ENCODE assay signal across 1 cellular context in genomic region chr6:87907521-87907920, GRCh38.
A peak's percentile ranks its signal among the peaks of the same experiment; 100 is the strongest.
TF ChIP-seq lines count a peak whose summit lies in the region.

No MANE protein-coding gene starts in this region.

TF ChIP-seq in GM12878, 131 proteins besides CTCF, POLR2A, EP300 and RAD21 (continued from another document and continues in another):
- TF ChIP-seq CUX1 (IDR thresholded peaks at IDR 0.05; ENCODE audit: insufficient replicate concordance, low read depth, low read length): no peak
- no peak for TF ChIP-seq SIN3A (IDR thresholded peaks at IDR 0.05; ENCODE audit: low read depth, low read length)
- TF ChIP-seq CBX5 (IDR thresholded peaks at IDR 0.05; ENCODE audit: low read depth): no peak
- no peak for TF ChIP-seq SMAD1 (IDR thresholded peaks at IDR 0.05; ENCODE audit: low read depth, partially characterized antibody)
- no peak for TF ChIP-seq SP1 (IDR thresholded peaks at IDR 0.05; ENCODE audit: low read depth, low read length)
- TF ChIP-seq HSF1 (IDR thresholded peaks at IDR 0.05; ENCODE audit: low read depth, low read length): no peak
- TF ChIP-seq IKZF1 (conservative IDR thresholded peaks at IDR 0.05): peak; percentile 84
- TF ChIP-seq ZNF217 (IDR thresholded peaks at IDR 0.05): no peak
- TF ChIP-seq RB1 (IDR thresholded peaks at IDR 0.05; ENCODE audit: borderline replicate concordance): no peak
- no peak for TF ChIP-seq SIX5 (IDR thresholded peaks at IDR 0.05; ENCODE audit: low read depth, low read length, severe bottlenecking)
- peak; percentile 89 for TF ChIP-seq NFIC (IDR thresholded peaks at IDR 0.05; ENCODE audit: low read depth, low read length)
- TF ChIP-seq ASH2L (IDR thresholded peaks at IDR 0.05; ENCODE audit: borderline replicate concordance, low read depth): no peak
- peak; percentile 24; the same call in 1 of the 2 replicates for TF ChIP-seq NR2F1 (conservative IDR thresholded peaks at IDR 0.05)
- TF ChIP-seq TCF12 (IDR thresholded peaks at IDR 0.05; ENCODE audit: low read depth, low read length): no peak
- TF ChIP-seq KDM1A (IDR thresholded peaks at IDR 0.05; ENCODE audit: borderline replicate concordance): no peak
- TF ChIP-seq ZNF24 (IDR thresholded peaks at IDR 0.05): no peak
- no peak for TF ChIP-seq KAT2A (conservative IDR thresholded peaks at IDR 0.05; ENCODE audit: control insufficient read depth, low read depth, low read length)
- no peak for TF ChIP-seq GABPA (IDR thresholded peaks at IDR 0.05; ENCODE audit: low read depth)
- TF ChIP-seq ZBED1 (IDR thresholded peaks at IDR 0.05; ENCODE audit: borderline replicate concordance): no peak
- TF ChIP-seq RAD51 (IDR thresholded peaks at IDR 0.05): no peak
- no peak for TF ChIP-seq ZBTB11 (CRISPR knock-in tag; IDR thresholded peaks at IDR 0.05)
- no peak for TF ChIP-seq NFXL1 (IDR thresholded peaks at IDR 0.05; ENCODE audit: borderline replicate concordance)
- peak; percentile 73; the same call in 1 of the 2 replicates for TF ChIP-seq PAX5 (IDR thresholded peaks at IDR 0.05; ENCODE audit: borderline replicate concordance, low read depth, low read length)
- TF ChIP-seq CREM (IDR thresholded peaks at IDR 0.05; ENCODE audit: low read depth): peak; percentile 47; the same call in 1 of the 2 replicates
- TF ChIP-seq NFYA (IDR thresholded peaks at IDR 0.05; ENCODE audit: borderline replicate concordance, low read depth, low read length): no peak
- TF ChIP-seq NBN (IDR thresholded peaks at IDR 0.05): no peak
- TF ChIP-seq CBFB (IDR thresholded peaks at IDR 0.05; ENCODE audit: low read depth): peak; percentile 59; the same call in 1 of the 2 replicates
- no peak for TF ChIP-seq ETV6 (conservative IDR thresholded peaks at IDR 0.05 in 1 of 2, IDR thresholded peaks at IDR 0.05 in 1 of 2; ENCODE audit: borderline replicate concordance in 1 of 2, low read depth in 1 of 2)
- peak; percentile 86 for TF ChIP-seq MLLT1 (IDR thresholded peaks at IDR 0.05)
- no peak for TF ChIP-seq ZSCAN29 (IDR thresholded peaks at IDR 0.05)
- no peak for TF ChIP-seq ATF3 (IDR thresholded peaks at IDR 0.05; ENCODE audit: borderline replicate concordance, extremely low read depth, low read depth, low read length)
- peak; percentile 47; the same call in 1 of the 2 replicates for TF ChIP-seq DPF2 (IDR thresholded peaks at IDR 0.05)
- no peak for TF ChIP-seq SMC3 (IDR thresholded peaks at IDR 0.05; ENCODE audit: borderline replicate concordance, low read length)
- no peak for TF ChIP-seq SRF (IDR thresholded peaks at IDR 0.05; ENCODE audit: low read depth in 2 of 2, low read length in 2 of 2)
- no peak for TF ChIP-seq STAT3 (IDR thresholded peaks at IDR 0.05; ENCODE audit: low read depth, low read length)
- TF ChIP-seq RBBP5 (conservative IDR thresholded peaks at IDR 0.05): no peak
- no peak for TF ChIP-seq MAX (IDR thresholded peaks at IDR 0.05; ENCODE audit: low read depth, low read length)
- TF ChIP-seq JUND (IDR thresholded peaks at IDR 0.05; ENCODE audit: low read depth, low read length): no peak
- TF ChIP-seq GATAD2B (conservative IDR thresholded peaks at IDR 0.05; ENCODE audit: low read depth): no peak
- no peak for TF ChIP-seq SREBF1 (IDR thresholded peaks at IDR 0.05; ENCODE audit: low read length)
- TF ChIP-seq RFX5 (IDR thresholded peaks at IDR 0.05; ENCODE audit: low read depth, low read length): no peak
- TF ChIP-seq REST (IDR thresholded peaks at IDR 0.05; ENCODE audit: low read depth, low read length): no peak
- TF ChIP-seq TBL1XR1 (IDR thresholded peaks at IDR 0.05; ENCODE audit: low read depth, low read length): no peak
- TF ChIP-seq BRCA1 (IDR thresholded peaks at IDR 0.05; ENCODE audit: low read depth, low read length): no peak
- no peak for TF ChIP-seq CBX3 (IDR thresholded peaks at IDR 0.05; ENCODE audit: borderline replicate concordance, low read depth)
- TF ChIP-seq MXI1 (IDR thresholded peaks at IDR 0.05; ENCODE audit: low read depth, low read length): no peak
- no peak for TF ChIP-seq PKNOX1 (IDR thresholded peaks at IDR 0.05)
- TF ChIP-seq RELA (IDR thresholded peaks at IDR 0.05; ENCODE audit: borderline replicate concordance, partially characterized antibody): no peak
- TF ChIP-seq ESRRA (IDR thresholded peaks at IDR 0.05; ENCODE audit: low read length): no peak
- no peak for TF ChIP-seq WRNIP1 (IDR thresholded peaks at IDR 0.05; ENCODE audit: borderline replicate concordance, low read depth, low read length)
- no peak for TF ChIP-seq IRF5 (IDR thresholded peaks at IDR 0.05; ENCODE audit: borderline replicate concordance)
- no peak for TF ChIP-seq POLR2AphosphoS5 (IDR thresholded peaks at IDR 0.05; ENCODE audit: low read length)
- peak; percentile 79 for TF ChIP-seq EED (IDR thresholded peaks at IDR 0.05; ENCODE audit: low read depth)
